1 cellular context compared by ENCODE assay signal in the genomic region with DNA sequence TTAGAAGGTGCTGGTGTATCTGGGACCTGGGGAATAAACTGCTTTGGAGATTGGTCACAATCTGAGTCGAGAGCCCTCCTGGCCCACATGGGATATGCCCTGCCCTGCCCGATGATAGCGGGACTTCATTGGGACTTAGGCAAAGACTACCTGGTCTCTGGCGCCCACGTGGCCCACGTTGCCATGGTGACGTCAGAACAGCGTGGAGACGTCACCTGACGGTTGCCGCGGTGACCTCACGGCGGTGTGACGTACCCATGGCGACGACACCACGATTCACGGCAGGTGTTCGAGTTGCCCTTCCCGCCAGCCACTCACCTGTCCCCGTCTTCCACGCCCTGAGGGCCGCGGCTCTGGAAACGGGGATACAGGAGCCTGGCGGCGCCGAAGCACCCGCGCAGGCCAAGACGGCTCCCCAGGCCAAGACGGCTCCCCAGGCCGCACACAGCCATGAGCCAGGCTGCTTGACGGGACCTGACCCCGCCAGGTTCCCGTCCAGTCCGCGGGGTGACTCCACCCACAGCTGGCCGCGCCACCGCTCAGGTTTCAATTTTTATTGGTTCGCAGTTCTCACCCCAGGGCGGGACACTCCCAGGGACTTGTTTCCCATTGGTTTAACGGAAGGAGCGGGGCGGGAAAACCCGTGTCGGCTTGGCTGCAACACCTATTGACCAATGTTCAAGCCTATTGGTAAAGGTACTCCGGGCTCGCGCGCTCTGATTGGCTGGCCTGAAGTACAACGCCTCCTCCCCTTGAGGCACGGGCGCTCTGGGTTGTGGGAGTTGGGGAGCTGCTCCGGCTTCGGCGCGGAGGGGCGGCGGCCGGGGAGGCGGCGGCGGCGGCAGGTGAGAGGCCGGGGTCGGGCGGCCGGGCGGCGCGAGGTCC.
A peak's percentile ranks its signal among the peaks of the same experiment; 100 is the strongest.
TF ChIP-seq lines count a peak whose summit lies in the region.

A gene (minus strand): TSS at position 476 of the 885 bp plus-strand sequence. CDS start 24 bp downstream, at position 452.
A gene (plus strand): TSS at position 766 of the 885 bp plus-strand sequence. CDS start 1,029 bp downstream, outside the sequence.

TF ChIP-seq in HEK293, 187 proteins besides CTCF, POLR2A, EP300 and RAD21 (continued from another document and continues in another):
- TF ChIP-seq EGR2 (tag by site-specific recombination; IDR thresholded peaks at IDR 0.05; ENCODE audit: low read depth) = peak; percentile 26; the same call in 1 of the 2 replicates
- TF ChIP-seq, protein P1, sequence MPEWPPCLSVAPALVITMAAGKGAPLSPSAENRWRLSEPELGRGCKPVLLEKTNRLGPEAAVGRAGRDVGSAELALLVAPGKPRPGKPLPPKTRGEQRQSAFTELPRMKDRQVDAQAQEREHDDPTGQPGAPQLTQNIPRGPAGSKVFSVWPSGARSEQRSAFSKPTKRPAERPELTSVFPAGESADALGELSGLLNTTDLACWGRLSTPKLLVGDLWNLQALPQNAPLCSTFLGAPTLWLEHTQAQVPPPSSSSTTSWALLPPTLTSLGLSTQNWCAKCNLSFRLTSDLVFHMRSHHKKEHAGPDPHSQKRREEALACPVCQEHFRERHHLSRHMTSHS (tag by site-specific recombination; IDR thresholded peaks at IDR 0.05) = no peak
- peak; percentile 99 for TF ChIP-seq SP2 (tag by site-specific recombination; IDR thresholded peaks at IDR 0.05)
- TF ChIP-seq ZNF114 (tag by site-specific recombination; IDR thresholded peaks at IDR 0.05) = no peak
- TF ChIP-seq, protein P2, sequence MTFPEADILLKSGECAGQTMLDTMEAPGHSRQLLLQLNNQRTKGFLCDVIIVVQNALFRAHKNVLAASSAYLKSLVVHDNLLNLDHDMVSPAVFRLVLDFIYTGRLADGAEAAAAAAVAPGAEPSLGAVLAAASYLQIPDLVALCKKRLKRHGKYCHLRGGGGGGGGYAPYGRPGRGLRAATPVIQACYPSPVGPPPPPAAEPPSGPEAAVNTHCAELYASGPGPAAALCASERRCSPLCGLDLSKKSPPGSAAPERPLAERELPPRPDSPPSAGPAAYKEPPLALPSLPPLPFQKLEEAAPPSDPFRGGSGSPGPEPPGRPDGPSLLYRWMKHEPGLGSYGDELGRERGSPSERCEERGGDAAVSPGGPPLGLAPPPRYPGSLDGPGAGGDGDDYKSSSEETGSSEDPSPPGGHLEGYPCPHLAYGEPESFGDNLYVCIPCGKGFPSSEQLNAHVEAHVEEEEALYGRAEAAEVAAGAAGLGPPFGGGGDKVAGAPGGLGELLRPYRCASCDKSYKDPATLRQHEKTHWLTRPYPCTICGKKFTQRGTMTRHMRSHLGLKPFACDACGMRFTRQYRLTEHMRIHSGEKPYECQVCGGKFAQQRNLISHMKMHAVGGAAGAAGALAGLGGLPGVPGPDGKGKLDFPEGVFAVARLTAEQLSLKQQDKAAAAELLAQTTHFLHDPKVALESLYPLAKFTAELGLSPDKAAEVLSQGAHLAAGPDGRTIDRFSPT (tag by site-specific recombination; IDR thresholded peaks at IDR 0.05) = peak; percentile 63
- peak; percentile 96 for TF ChIP-seq ZXDB (tag by site-specific recombination; IDR thresholded peaks at IDR 0.05)
- no peak for TF ChIP-seq ZNF747 (tag by site-specific recombination; IDR thresholded peaks at IDR 0.05)
- TF ChIP-seq, protein P3, sequence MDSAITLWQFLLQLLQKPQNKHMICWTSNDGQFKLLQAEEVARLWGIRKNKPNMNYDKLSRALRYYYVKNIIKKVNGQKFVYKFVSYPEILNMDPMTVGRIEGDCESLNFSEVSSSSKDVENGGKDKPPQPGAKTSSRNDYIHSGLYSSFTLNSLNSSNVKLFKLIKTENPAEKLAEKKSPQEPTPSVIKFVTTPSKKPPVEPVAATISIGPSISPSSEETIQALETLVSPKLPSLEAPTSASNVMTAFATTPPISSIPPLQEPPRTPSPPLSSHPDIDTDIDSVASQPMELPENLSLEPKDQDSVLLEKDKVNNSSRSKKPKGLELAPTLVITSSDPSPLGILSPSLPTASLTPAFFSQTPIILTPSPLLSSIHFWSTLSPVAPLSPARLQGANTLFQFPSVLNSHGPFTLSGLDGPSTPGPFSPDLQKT (IDR thresholded peaks at IDR 0.05; ENCODE audit: borderline replicate concordance, low read depth, low read length) = no peak
- peak; percentile 96 for TF ChIP-seq ZNF391 (tag by site-specific recombination; IDR thresholded peaks at IDR 0.05; ENCODE audit: borderline replicate concordance, low read depth)
- peak; percentile 36; the same call in 1 of the 2 replicates for TF ChIP-seq ZNF660 (tag by site-specific recombination; IDR thresholded peaks at IDR 0.05)
- TF ChIP-seq ZNF76 (tag by site-specific recombination; IDR thresholded peaks at IDR 0.05; ENCODE audit: borderline replicate concordance, low read depth) = peak; percentile 84
- TF ChIP-seq, protein P4, sequence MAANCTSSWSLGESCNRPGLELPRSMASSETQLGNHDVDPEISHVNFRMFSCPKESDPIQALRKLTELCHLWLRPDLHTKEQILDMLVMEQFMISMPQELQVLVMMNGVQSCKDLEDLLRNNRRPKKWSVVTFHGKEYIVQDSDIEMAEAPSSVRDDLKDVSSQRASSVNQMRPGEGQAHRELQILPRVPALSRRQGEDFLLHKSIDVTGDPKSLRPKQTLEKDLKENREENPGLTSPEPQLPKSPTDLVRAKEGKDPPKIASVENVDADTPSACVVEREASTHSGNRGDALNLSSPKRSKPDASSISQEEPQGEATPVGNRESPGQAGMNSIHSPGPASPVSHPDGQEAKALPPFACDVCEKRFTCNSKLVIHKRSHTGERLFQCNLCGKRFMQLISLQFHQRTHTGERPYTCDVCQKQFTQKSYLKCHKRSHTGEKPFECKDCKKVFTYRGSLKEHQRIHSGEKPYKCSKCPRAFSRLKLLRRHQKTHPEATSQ (tag by site-specific recombination; IDR thresholded peaks at IDR 0.05) = peak; percentile 98; the same call in 1 of the 2 replicates
- no peak for TF ChIP-seq ZNF654 (tag by site-specific recombination; IDR thresholded peaks at IDR 0.05; ENCODE audit: low read depth)
- no peak for TF ChIP-seq FEZF1 (tag by site-specific recombination; IDR thresholded peaks at IDR 0.05)
- no peak for TF ChIP-seq ZNF473 (tag by site-specific recombination; IDR thresholded peaks at IDR 0.05)
- TF ChIP-seq RBAK (tag by site-specific recombination; IDR thresholded peaks at IDR 0.05) = no peak
- no peak for TF ChIP-seq ZNF155 (tag by site-specific recombination; IDR thresholded peaks at IDR 0.05)
- TF ChIP-seq BCL11A (tag by site-specific recombination; IDR thresholded peaks at IDR 0.05; ENCODE audit: low read depth) = peak; percentile 56; the same call in 1 of the 2 replicates
- TF ChIP-seq ZNF830 (tag by site-specific recombination; IDR thresholded peaks at IDR 0.05; ENCODE audit: low read depth) = no peak
- TF ChIP-seq ZNF558 (tag by site-specific recombination; IDR thresholded peaks at IDR 0.05) = no peak
- TF ChIP-seq ZNF677 (tag by site-specific recombination; IDR thresholded peaks at IDR 0.05) = no peak
- peak; percentile 82; the same call in 1 of the 2 replicates for TF ChIP-seq ZSCAN23 (tag by site-specific recombination; IDR thresholded peaks at IDR 0.05)
- peak; percentile 90 for TF ChIP-seq ZNF24 (tag by site-specific recombination; IDR thresholded peaks at IDR 0.05)
- TF ChIP-seq ZNF707 (tag by site-specific recombination; IDR thresholded peaks at IDR 0.05) = no peak
- TF ChIP-seq, protein P5, sequence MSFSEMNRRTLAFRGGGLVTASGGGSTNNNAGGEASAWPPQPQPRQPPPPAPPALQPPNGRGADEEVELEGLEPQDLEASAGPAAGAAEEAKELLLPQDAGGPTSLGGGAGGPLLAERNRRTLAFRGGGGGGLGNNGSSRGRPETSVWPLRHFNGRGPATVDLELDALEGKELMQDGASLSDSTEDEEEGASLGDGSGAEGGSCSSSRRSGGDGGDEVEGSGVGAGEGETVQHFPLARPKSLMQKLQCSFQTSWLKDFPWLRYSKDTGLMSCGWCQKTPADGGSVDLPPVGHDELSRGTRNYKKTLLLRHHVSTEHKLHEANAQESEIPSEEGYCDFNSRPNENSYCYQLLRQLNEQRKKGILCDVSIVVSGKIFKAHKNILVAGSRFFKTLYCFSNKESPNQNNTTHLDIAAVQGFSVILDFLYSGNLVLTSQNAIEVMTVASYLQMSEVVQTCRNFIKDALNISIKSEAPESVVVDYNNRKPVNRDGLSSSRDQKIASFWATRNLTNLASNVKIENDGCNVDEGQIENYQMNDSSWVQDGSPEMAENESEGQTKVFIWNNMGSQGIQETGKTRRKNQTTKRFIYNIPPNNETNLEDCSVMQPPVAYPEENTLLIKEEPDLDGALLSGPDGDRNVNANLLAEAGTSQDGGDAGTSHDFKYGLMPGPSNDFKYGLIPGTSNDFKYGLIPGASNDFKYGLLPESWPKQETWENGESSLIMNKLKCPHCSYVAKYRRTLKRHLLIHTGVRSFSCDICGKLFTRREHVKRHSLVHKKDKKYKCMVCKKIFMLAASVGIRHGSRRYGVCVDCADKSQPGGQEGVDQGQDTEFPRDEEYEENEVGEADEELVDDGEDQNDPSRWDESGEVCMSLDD (tag by site-specific recombination; IDR thresholded peaks at IDR 0.05) = peak; percentile 93
- TF ChIP-seq, protein P6, sequence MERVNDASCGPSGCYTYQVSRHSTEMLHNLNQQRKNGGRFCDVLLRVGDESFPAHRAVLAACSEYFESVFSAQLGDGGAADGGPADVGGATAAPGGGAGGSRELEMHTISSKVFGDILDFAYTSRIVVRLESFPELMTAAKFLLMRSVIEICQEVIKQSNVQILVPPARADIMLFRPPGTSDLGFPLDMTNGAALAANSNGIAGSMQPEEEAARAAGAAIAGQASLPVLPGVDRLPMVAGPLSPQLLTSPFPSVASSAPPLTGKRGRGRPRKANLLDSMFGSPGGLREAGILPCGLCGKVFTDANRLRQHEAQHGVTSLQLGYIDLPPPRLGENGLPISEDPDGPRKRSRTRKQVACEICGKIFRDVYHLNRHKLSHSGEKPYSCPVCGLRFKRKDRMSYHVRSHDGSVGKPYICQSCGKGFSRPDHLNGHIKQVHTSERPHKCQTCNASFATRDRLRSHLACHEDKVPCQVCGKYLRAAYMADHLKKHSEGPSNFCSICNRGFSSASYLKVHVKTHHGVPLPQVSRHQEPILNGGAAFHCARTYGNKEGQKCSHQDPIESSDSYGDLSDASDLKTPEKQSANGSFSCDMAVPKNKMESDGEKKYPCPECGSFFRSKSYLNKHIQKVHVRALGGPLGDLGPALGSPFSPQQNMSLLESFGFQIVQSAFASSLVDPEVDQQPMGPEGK (tag by site-specific recombination; IDR thresholded peaks at IDR 0.05) = peak; percentile 86
- TF ChIP-seq ZNF132 (tag by site-specific recombination; IDR thresholded peaks at IDR 0.05; ENCODE audit: borderline replicate concordance) = no peak
- no peak for TF ChIP-seq ZNF175 (tag by site-specific recombination; IDR thresholded peaks at IDR 0.05)
- TF ChIP-seq ZNF48 (tag by site-specific recombination; IDR thresholded peaks at IDR 0.05) = no peak
- TF ChIP-seq ZNF248 (tag by site-specific recombination; IDR thresholded peaks at IDR 0.05) = no peak
- TF ChIP-seq ZNF324 (tag by site-specific recombination; IDR thresholded peaks at IDR 0.05) = peak; percentile 97
- TF ChIP-seq, protein P7, sequence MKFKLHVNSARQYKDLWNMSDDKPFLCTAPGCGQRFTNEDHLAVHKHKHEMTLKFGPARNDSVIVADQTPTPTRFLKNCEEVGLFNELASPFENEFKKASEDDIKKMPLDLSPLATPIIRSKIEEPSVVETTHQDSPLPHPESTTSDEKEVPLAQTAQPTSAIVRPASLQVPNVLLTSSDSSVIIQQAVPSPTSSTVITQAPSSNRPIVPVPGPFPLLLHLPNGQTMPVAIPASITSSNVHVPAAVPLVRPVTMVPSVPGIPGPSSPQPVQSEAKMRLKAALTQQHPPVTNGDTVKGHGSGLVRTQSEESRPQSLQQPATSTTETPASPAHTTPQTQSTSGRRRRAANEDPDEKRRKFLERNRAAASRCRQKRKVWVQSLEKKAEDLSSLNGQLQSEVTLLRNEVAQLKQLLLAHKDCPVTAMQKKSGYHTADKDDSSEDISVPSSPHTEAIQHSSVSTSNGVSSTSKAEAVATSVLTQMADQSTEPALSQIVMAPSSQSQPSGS (tag by site-specific recombination; IDR thresholded peaks at IDR 0.05; ENCODE audit: low read depth) = peak; percentile 99
- TF ChIP-seq, protein P8, sequence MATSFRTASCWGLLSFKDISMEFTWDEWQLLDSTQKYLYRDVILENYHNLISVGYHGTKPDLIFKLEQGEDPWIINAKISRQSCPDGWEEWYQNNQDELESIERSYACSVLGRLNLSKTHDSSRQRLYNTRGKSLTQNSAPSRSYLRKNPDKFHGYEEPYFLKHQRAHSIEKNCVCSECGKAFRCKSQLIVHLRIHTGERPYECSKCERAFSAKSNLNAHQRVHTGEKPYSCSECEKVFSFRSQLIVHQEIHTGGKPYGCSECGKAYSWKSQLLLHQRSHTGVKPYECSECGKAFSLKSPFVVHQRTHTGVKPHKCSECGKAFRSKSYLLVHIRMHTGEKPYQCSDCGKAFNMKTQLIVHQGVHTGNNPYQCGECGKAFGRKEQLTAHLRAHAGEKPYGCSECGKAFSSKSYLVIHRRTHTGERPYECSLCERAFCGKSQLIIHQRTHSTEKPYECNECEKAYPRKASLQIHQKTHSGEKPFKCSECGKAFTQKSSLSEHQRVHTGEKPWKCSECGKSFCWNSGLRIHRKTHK (tag by site-specific recombination; IDR thresholded peaks at IDR 0.05) = no peak
- peak; percentile 74 for TF ChIP-seq SCRT2 (tag by site-specific recombination; IDR thresholded peaks at IDR 0.05)
- TF ChIP-seq ZNF19 (tag by site-specific recombination; IDR thresholded peaks at IDR 0.05; ENCODE audit: low read depth) = no peak
- TF ChIP-seq, protein P9, sequence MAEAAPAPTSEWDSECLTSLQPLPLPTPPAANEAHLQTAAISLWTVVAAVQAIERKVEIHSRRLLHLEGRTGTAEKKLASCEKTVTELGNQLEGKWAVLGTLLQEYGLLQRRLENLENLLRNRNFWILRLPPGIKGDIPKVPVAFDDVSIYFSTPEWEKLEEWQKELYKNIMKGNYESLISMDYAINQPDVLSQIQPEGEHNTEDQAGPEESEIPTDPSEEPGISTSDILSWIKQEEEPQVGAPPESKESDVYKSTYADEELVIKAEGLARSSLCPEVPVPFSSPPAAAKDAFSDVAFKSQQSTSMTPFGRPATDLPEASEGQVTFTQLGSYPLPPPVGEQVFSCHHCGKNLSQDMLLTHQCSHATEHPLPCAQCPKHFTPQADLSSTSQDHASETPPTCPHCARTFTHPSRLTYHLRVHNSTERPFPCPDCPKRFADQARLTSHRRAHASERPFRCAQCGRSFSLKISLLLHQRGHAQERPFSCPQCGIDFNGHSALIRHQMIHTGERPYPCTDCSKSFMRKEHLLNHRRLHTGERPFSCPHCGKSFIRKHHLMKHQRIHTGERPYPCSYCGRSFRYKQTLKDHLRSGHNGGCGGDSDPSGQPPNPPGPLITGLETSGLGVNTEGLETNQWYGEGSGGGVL (tag by site-specific recombination; IDR thresholded peaks at IDR 0.05) = no peak
- peak; percentile 42; the same call in 1 of the 2 replicates for TF ChIP-seq ZBTB7A (tag by site-specific recombination; IDR thresholded peaks at IDR 0.05; ENCODE audit: low read depth)
- TF ChIP-seq KLF16 (tag by site-specific recombination; IDR thresholded peaks at IDR 0.05) = peak; percentile 96
- TF ChIP-seq, protein P10, sequence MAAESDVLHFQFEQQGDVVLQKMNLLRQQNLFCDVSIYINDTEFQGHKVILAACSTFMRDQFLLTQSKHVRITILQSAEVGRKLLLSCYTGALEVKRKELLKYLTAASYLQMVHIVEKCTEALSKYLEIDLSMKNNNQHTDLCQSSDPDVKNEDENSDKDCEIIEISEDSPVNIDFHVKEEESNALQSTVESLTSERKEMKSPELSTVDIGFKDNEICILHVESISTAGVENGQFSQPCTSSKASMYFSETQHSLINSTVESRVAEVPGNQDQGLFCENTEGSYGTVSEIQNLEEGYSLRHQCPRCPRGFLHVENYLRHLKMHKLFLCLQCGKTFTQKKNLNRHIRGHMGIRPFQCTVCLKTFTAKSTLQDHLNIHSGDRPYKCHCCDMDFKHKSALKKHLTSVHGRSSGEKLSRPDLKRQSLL (tag by site-specific recombination; IDR thresholded peaks at IDR 0.05) = peak; percentile 34; the same call in 1 of the 2 replicates
- no peak for TF ChIP-seq ZNF112 (tag by site-specific recombination; IDR thresholded peaks at IDR 0.05)
